ENCODE assay signal across 1 cellular context in the genomic region with DNA sequence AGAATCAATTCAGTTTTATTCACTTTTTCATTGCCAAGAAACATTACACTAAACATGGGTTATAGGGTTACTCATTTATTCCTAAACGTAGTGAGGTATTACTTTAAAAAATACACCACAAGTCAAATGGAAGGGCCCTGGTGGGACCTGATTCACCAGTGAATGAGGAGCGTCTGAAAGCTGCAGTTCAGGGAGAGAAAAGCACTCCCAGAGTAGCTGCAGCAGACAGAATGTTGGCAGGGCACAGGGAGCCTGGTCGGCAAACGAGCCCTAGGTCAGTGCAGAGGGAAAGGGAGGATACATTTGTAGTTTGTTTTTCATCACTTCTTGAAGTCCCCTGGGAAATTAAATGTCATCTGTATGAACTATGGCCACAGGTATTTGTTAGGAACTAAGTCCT.
TF ChIP-seq lines count a peak whose summit lies in the region.

No MANE protein-coding gene starts in this region.

TF ChIP-seq in WTC11, 78 proteins besides CTCF, POLR2A, EP300 and RAD21 (continued from another document):
- TF ChIP-seq AFF4 (CRISPR knock-in tag; IDR thresholded peaks at IDR 0.05; ENCODE audit: borderline replicate concordance) (no peak), NFATC4 (CRISPR knock-in tag; IDR thresholded peaks at IDR 0.05) (no peak), ZNF121 (CRISPR knock-in tag; IDR thresholded peaks at IDR 0.05) (no peak)
